1 cellular context compared by ENCODE assay signal in the genomic region with DNA sequence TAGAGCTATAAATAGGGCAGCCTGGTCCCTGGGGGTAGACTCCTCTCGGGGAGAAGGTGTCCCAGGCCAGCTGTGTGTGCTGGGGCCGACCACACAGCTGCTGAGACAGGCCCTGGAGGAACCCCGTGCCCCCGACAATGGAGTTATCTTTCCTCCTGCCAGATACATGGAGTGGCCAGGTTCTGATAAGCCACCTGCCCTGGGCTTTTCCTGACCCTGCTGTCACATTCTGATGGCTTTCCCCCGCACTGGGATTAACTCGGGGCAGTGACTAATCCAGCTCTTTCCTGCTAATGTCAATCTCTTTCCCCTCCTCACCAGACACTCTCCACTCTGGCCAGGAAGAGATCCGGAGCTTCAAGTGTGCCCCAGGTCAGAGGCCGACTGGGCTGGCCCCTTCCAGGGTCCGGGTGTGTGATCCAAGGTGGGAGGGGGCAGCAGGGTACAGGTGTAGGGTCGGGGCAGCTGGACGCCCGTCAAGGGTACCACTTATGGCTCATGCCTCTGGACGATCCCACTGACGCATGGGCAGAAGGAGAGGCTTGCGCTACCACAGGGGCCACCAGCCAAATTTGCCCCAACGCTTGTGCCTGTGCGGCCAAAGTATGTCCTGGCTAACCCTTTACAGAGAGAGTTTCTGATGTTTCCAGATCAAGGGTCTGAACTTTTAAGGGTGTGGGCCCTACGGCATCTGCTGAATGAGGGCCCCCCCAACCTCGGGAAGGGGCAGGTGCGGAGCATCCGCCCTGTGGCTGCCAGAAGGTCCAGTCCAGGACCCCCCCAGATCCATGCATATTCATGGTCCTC.
TF ChIP-seq lines count a peak whose summit lies in the region.

No MANE protein-coding gene starts in this region.

TF ChIP-seq in endothelial cell of umbilical vein, 7 proteins besides CTCF, POLR2A, EP300 and RAD21 (continued from another document):
- TF ChIP-seq JUN (IDR thresholded peaks at IDR 0.05; ENCODE audit: borderline replicate concordance, insufficient read depth, insufficient read length, low read depth), result no peak
- TF ChIP-seq POLR2AphosphoS5 (IDR thresholded peaks at IDR 0.05; ENCODE audit: insufficient read depth, low read depth, low read length), result no peak
- TF ChIP-seq MYC (IDR thresholded peaks at IDR 0.05; ENCODE audit: low read depth, low read length), result no peak
- TF ChIP-seq EZH2 (IDR thresholded peaks at IDR 0.05; ENCODE audit: borderline replicate concordance, low read depth, low read length, severe bottlenecking), result no peak
TF ChIP-seq in endothelial cell of umbilical vein: peak in this region for 2.
